In genomic region chr2:71331581-71332412, GRCh38 we compare ENCODE assay signal across 8 cellular contexts. TPM values are rescaled to one million over a fixed set of nuclear protein-coding genes. Genes with fewer than 3 reads are reported as not detected.
A peak's percentile ranks its signal among the peaks of the same experiment; 100 is the strongest.
DNase-seq lines count a peak whose midpoint lies in the region; ATAC-seq and TF ChIP-seq lines count a peak whose summit lies in the region.

A gene with protein sequence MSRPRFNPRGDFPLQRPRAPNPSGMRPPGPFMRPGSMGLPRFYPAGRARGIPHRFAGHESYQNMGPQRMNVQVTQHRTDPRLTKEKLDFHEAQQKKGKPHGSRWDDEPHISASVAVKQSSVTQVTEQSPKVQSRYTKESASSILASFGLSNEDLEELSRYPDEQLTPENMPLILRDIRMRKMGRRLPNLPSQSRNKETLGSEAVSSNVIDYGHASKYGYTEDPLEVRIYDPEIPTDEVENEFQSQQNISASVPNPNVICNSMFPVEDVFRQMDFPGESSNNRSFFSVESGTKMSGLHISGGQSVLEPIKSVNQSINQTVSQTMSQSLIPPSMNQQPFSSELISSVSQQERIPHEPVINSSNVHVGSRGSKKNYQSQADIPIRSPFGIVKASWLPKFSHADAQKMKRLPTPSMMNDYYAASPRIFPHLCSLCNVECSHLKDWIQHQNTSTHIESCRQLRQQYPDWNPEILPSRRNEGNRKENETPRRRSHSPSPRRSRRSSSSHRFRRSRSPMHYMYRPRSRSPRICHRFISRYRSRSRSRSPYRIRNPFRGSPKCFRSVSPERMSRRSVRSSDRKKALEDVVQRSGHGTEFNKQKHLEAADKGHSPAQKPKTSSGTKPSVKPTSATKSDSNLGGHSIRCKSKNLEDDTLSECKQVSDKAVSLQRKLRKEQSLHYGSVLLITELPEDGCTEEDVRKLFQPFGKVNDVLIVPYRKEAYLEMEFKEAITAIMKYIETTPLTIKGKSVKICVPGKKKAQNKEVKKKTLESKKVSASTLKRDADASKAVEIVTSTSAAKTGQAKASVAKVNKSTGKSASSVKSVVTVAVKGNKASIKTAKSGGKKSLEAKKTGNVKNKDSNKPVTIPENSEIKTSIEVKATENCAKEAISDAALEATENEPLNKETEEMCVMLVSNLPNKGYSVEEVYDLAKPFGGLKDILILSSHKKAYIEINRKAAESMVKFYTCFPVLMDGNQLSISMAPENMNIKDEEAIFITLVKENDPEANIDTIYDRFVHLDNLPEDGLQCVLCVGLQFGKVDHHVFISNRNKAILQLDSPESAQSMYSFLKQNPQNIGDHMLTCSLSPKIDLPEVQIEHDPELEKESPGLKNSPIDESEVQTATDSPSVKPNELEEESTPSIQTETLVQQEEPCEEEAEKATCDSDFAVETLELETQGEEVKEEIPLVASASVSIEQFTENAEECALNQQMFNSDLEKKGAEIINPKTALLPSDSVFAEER (N-terminal part only) (plus strand): TSS chr2:71331782. CDS start chr2:71348955, 17,173 bp downstream.

- peak; percentile 98 for ATAC-seq in HG03460 (IDR thresholded peaks at IDR 0.05; ENCODE audit: unreplicated experiment)
- peak; percentile 99 for ATAC-seq in left lung

- H3K4me1 Mint-ChIP-seq in activated CD4-positive, alpha-beta T cell treated with anti-CD3 and anti-CD28 coated beads, Interleukin-2, amount 10 ng/mL, durations not matched to agents 7 days and 5 days: peaks cover 26% of the 10 kb centered on the region

- H3K9me3 ChIP-seq in BLaER1 treated with 17β-estradiol and CSF1 and Interleukin-3, amounts not matched to agents 10 nM and 100 nM (replicated peaks in 1 of 11): peaks cover 0 to 6% (median 0%) of the 10 kb centered on the region in 11 experiments; a peak in 5 of 22 replicates
- peaks cover 0 to 3% of the 10 kb centered on the region in 2 donors for H3K9me3 ChIP-seq in left lung

- CTCF ChIA-PET in activated CD4-positive, alpha-beta T cell treated with anti-CD3 and anti-CD28 coated beads, Interleukin-2, amount 10 ng/mL, durations not matched to agents 7 days and 5 days (lab: Charles Lee): interaction anchor here (0.6 to 2.4 kb wide), 16 partner anchors 9 to 311 kb away, joined by 3 to 10 read pairs (median 3); no protein-coding TSS in a partner anchor

- peak within 1 kb of the TSS; percentile 100 for H3K27ac Mint-ChIP-seq in activated CD4-positive, alpha-beta T cell treated with anti-CD3 and anti-CD28 coated beads, Interleukin-2, amount 10 ng/mL, durations not matched to agents 7 days and 5 days

- peaks cover 24% of the 10 kb centered on the region for H3K36me3 Mint-ChIP-seq in activated CD4-positive, alpha-beta T cell treated with anti-CD3 and anti-CD28 coated beads, Interleukin-2, amount 10 ng/mL, durations not matched to agents 7 days and 5 days (ENCODE audit: low read depth)

- no peaks in the 10 kb centered on the region for H3K9me3 Mint-ChIP-seq in activated CD4-positive, alpha-beta T cell treated with anti-CD3 and anti-CD28 coated beads, Interleukin-2, amount 10 ng/mL, durations not matched to agents 7 days and 5 days

- peak within 1 kb of the TSS; percentile 89 to 98 (median 95) for H3K27ac ChIP-seq in BLaER1 treated with 17β-estradiol and CSF1 and Interleukin-3, amounts not matched to agents 10 nM and 100 nM
- H3K27ac ChIP-seq in left lung: peak within 1 kb of the TSS; percentile 89 to 96

- peak within 1 kb of the TSS; percentile 84 to 99 (median 94) for H3K4me3 ChIP-seq in BLaER1 treated with 17β-estradiol and CSF1 and Interleukin-3, amounts not matched to agents 10 nM and 100 nM
- H3K4me3 ChIP-seq in left lung: peak within 1 kb of the TSS; percentile 80 to 95

- H3K4me3 Mint-ChIP-seq in activated CD4-positive, alpha-beta T cell treated with anti-CD3 and anti-CD28 coated beads, Interleukin-2, amount 10 ng/mL, durations not matched to agents 7 days and 5 days: peak within 1 kb of the TSS; percentile 100

- peaks cover 6% of the 10 kb centered on the region for H3K27me3 Mint-ChIP-seq in activated CD4-positive, alpha-beta T cell treated with anti-CD3 and anti-CD28 coated beads, Interleukin-2, amount 10 ng/mL, durations not matched to agents 7 days and 5 days

- H4K20me1 ChIP-seq in BLaER1 treated with 17β-estradiol and CSF1 and Interleukin-3, amounts not matched to agents 10 nM and 100 nM: peaks cover 26 to 49% (median 47%) of the 10 kb centered on the region in 11 experiments; a peak in 20 of 22 replicates

- peak within 1 kb of the TSS; percentile 70 to 93 (median 86) for H3K4me2 ChIP-seq in BLaER1 treated with 17β-estradiol and CSF1 and Interleukin-3, amounts not matched to agents 10 nM and 100 nM

- intact Hi-C loops in left lung (cut with DNase I): no loop called here

- H3K9ac ChIP-seq in BLaER1 treated with 17β-estradiol and CSF1 and Interleukin-3, amounts not matched to agents 10 nM and 100 nM: peak within 1 kb of the TSS; percentile 94 to 98 (median 96)

- peaks cover 16 to 40% (median 28%) of the 10 kb centered on the region in 10 experiments for H3K4me1 ChIP-seq in BLaER1 treated with 17β-estradiol and CSF1 and Interleukin-3, amounts not matched to agents 10 nM and 100 nM
- peaks cover 9 to 44% of the 10 kb centered on the region in 2 donors for H3K4me1 ChIP-seq in left lung

- POLR2A ChIA-PET in activated CD4-positive, alpha-beta T cell treated with anti-CD3 and anti-CD28 coated beads, Interleukin-2, amount 10 ng/mL, durations not matched to agents 7 days and 5 days (lab: Charles Lee): interaction anchor here (1.0 kb wide), 1 partner anchor 32 kb away, joined by 3 read pairs; no protein-coding TSS in a partner anchor

- peak; percentile 77 to 82 for TF ChIP-seq CTCF in left lung (IDR thresholded peaks at IDR 0.05)

- H3K36me3 ChIP-seq in BLaER1 treated with 17β-estradiol and CSF1 and Interleukin-3, amounts not matched to agents 10 nM and 100 nM: peaks cover 11 to 34% (median 24%) of the 10 kb centered on the region in 11 experiments; a peak in 19 of 22 replicates
- peaks cover 0 to 7% of the 10 kb centered on the region in 2 donors for H3K36me3 ChIP-seq in left lung

- H3K27me3 ChIP-seq in BLaER1 treated with 17β-estradiol and CSF1 and Interleukin-3, amounts not matched to agents 10 nM and 100 nM: no peaks in the 10 kb centered on the region
- H3K27me3 ChIP-seq in left lung: no peaks in the 10 kb centered on the region

- DNase-seq in GM19240 (ENCODE audit: insufficient read length, low spot score): peak; percentile 84
- peak; percentile 82 for DNase-seq in NCI-H526 treated with DMSO at 0.1 percent for 48 hours (lab: John Stamatoyannopoulos, UW)
- DNase-seq in activated CD4-positive, alpha-beta T cell treated with anti-CD3 and anti-CD28 coated beads, Interleukin-2, amount 10 ng/mL, durations not matched to agents 7 days and 5 days: peak; percentile 92
- peak; percentile 93 for DNase-seq in dedifferentiated amniotic fluid mesenchymal stem cell (ENCODE audit: extremely low spot score)
- DNase-seq in left lung: peak; percentile 94 to 99
- DNase-seq in stimulated activated CD4-positive, alpha-beta T cell treated with anti-CD3 and anti-CD28 coated beads, Interleukin-2, amount 100 ng/mL, for 48 hours: peak; percentile 87 to 89

RNA-seq across cellular contexts. Expression of the gene that starts here (rescaled TPM):
- 100 to 1,000 TPM in 1 of 2 experiments, 10 to 100 TPM in 1; 87.6 to 101 TPM for total RNA-seq in activated CD4-positive, alpha-beta T cell treated with anti-CD3 and anti-CD28 coated beads, Interleukin-2, amount 10 ng/mL, durations not matched to agents 7 days and 5 days
- total RNA-seq in left lung: 10 to 100 TPM; 92.1 to 94.4 TPM

Comparison
In these comparisons a context has a peak if more than half of its experiments do, and no peak if none do; other contexts are left out.
1. Peak in every context shown above with its lines: DNase-seq, ATAC-seq, H3K4me3 ChIP-seq and H3K27ac ChIP-seq.